In the genomic region with DNA sequence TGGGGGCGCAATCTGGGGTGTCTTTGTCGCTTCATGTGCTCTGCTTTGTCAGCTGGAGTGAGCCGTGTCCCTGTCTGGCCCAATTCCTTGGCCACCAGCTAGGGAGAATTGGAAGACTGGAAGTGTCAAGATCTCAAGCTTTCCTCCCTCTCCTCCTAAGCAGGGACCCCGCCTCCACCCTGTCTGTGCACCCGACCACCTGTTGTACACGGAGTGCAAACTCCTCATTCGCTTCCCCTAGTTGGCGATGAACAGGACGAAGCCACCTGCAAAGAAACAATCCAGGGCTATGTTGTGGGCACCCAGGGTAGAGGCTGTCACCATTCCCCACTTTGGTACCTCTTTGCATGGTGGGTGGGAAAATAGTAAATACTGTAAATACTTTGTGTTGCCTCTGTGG, we compare ENCODE assay signal across 7 cellular contexts. TPM values are rescaled to one million over a fixed set of nuclear protein-coding genes. Genes with fewer than 3 reads are reported as not detected.
DNase-seq lines count a peak whose midpoint lies in the region; ATAC-seq and TF ChIP-seq lines count a peak whose summit lies in the region.
"Had no signal": no experiment of that assay in that cellular context is flagged by ENCODE, and none has a peak within 500 bp of the region (broad histone marks: within the 10 kb centered on the region; RNA-seq: fewer than 3 reads in every experiment).

No MANE protein-coding gene starts in this region.

- TF ChIP-seq CTCF in natural killer cell (IDR thresholded peaks at IDR 0.05), result no peak

- H3K4me1 Mint-ChIP-seq in activated CD4-positive, alpha-beta T cell treated with anti-CD3 and anti-CD28 coated beads for 36 hours, result peaks cover 35% of the 10 kb centered on the region
- H3K4me1 Mint-ChIP-seq in natural killer cell, result peaks cover 32 to 44% of the 10 kb centered on the region in 2 donors

- intact Hi-C loops in activated CD4-positive, alpha-beta T cell treated with anti-CD3 and anti-CD28 coated beads for 36 hours (cut with DNase I, micrococcal nuclease), result no loop called here
- intact Hi-C loops in natural killer cell (cut with micrococcal nuclease), result loop anchor here (2.0 kb wide), 1 partner anchor 73 kb away; a partner anchor contains a TSS

- peaks cover 54% of the 10 kb centered on the region for H3K36me3 Mint-ChIP-seq in activated CD4-positive, alpha-beta T cell treated with anti-CD3 and anti-CD28 coated beads for 36 hours (ENCODE audit: low read depth)
- H3K36me3 Mint-ChIP-seq in natural killer cell, result peaks cover 10% of the 10 kb centered on the region

- POLR2A ChIA-PET in activated CD4-positive, alpha-beta T cell treated with anti-CD3 and anti-CD28 coated beads for 36 hours (lab: Charles Lee), result no interaction called here

- peak overlapping the region; percentile 44 for H3K27ac Mint-ChIP-seq in activated CD4-positive, alpha-beta T cell treated with anti-CD3 and anti-CD28 coated beads for 36 hours
- H3K27ac Mint-ChIP-seq in natural killer cell, result peak overlapping the region; percentile 94 to 95

- no peaks in the 10 kb centered on the region for H3K9me3 Mint-ChIP-seq in activated CD4-positive, alpha-beta T cell treated with anti-CD3 and anti-CD28 coated beads for 36 hours (ENCODE audit: low read depth)
- H3K9me3 Mint-ChIP-seq in natural killer cell, result no peaks in the 10 kb centered on the region

- CTCF ChIA-PET in activated CD4-positive, alpha-beta T cell treated with anti-CD3 and anti-CD28 coated beads for 36 hours (lab: Charles Lee), result no interaction called here

- no peak for DNase-seq in activated CD4-positive, alpha-beta T cell treated with anti-CD3 and anti-CD28 coated beads for 36 hours
- DNase-seq in activated CD4-positive, alpha-beta T cell treated with anti-CD3 and anti-CD28 coated beads, Interleukin-2, amount 50 U/mL, for 4 hours, result no peak
- no peak for DNase-seq in natural killer cell
- DNase-seq: activated gamma-delta T cell, foreskin keratinocyte, MG63 had no signal

- peak overlapping the region; percentile 100 for H3K4me3 Mint-ChIP-seq in activated CD4-positive, alpha-beta T cell treated with anti-CD3 and anti-CD28 coated beads for 36 hours
- H3K4me3 Mint-ChIP-seq in natural killer cell, result peak overlapping the region; percentile 96

- H3K27me3 Mint-ChIP-seq in activated CD4-positive, alpha-beta T cell treated with anti-CD3 and anti-CD28 coated beads for 36 hours, result no peaks in the 10 kb centered on the region
- H3K27me3 Mint-ChIP-seq in natural killer cell (ENCODE audit: low read depth in 2 of 2), result no peaks in the 10 kb centered on the region

- ATAC-seq in activated CD4-positive, alpha-beta T cell treated with anti-CD3 and anti-CD28 coated beads for 36 hours, result no peak
- ATAC-seq in natural killer cell, result no peak
- ATAC-seq in HG02970 (IDR thresholded peaks at IDR 0.05; ENCODE audit: low FRiP score, unreplicated experiment), result no peak
- ATAC-seq: foreskin keratinocyte had no signal

RNA-seq across cellular contexts. Expression of a gene that starts 1.7 kb away (rescaled TPM):
- total RNA-seq in activated CD4-positive, alpha-beta T cell treated with anti-CD3 and anti-CD28 coated beads for 36 hours, result under 1 TPM; 0.40 to 0.41 TPM
- under 1 TPM in 2 of 3 donors, not detected in 1; 0.21 to 0.43 TPM for total RNA-seq in natural killer cell

RNA-seq across cellular contexts. Expression of a gene that starts 1.8 kb away (rescaled TPM):
- total RNA-seq in activated CD4-positive, alpha-beta T cell treated with anti-CD3 and anti-CD28 coated beads for 36 hours, result 100 to 1,000 TPM in 1 of 2 experiments, 10 to 100 TPM in 1; 92.0 to 122 TPM
- 100 to 1,000 TPM; 234 to 242 (median 237) TPM for total RNA-seq in natural killer cell

RNA-seq across cellular contexts. Expression of a gene that starts 2.0 kb away (rescaled TPM):
- 10 to 100 TPM; 43.5 to 47.7 TPM for total RNA-seq in activated CD4-positive, alpha-beta T cell treated with anti-CD3 and anti-CD28 coated beads for 36 hours
- total RNA-seq in natural killer cell, result 10 to 100 TPM; 32.1 to 47.6 (median 45.2) TPM

RNA-seq across cellular contexts. Expression of a gene that starts 13.5 kb away (rescaled TPM):
- total RNA-seq in activated CD4-positive, alpha-beta T cell treated with anti-CD3 and anti-CD28 coated beads for 36 hours, result under 1 TPM; 0.18 to 0.21 TPM
- total RNA-seq in natural killer cell, result under 1 TPM in 2 of 3 donors, not detected in 1; 0.23 to 0.45 TPM
- total RNA-seq: foreskin keratinocyte had no signal

RNA-seq across cellular contexts. Expression of a gene that starts 20.2 kb away (rescaled TPM):
- total RNA-seq in activated CD4-positive, alpha-beta T cell treated with anti-CD3 and anti-CD28 coated beads for 36 hours, result 10 to 100 TPM; 21.7 to 28.7 TPM
- total RNA-seq in natural killer cell, result 10 to 100 TPM; 22.9 to 35.9 (median 33.2) TPM
